ENCODE assay signal across 8 cellular contexts in the genomic region with DNA sequence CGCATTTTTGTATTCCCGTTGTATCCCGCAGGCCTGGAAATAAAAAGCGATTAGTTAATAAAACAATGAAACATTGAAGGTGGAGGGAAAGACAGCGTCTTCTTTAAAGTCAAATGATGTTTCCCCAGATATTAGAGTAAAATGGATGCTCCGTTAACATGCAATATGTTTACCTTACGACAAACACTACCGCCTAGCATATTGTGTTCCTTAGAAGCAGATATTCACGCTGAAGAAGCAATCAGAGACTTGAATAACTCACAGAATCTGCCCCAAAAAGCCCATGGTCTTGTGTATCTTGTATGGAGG. TPM values are rescaled to one million over a fixed set of nuclear protein-coding genes. Genes with fewer than 3 reads are reported as not detected.
DNase-seq lines count a peak whose midpoint lies in the region; ATAC-seq, FAIRE-seq and TF ChIP-seq lines count a peak whose summit lies in the region.

No MANE protein-coding gene starts in this region.

- H3K4me1 Mint-ChIP-seq in CD4-positive, alpha-beta T cell (ENCODE audit: low read depth): peaks cover 73% of the 10 kb centered on the region
- H3K4me1 Mint-ChIP-seq in effector memory CD8-positive, alpha-beta T cell (ENCODE audit: low read depth in 2 of 2): peaks cover 62 to 69% of the 10 kb centered on the region in 2 donors

- no peak for FAIRE-seq in HTR-8/SVneo (lab: Jason Lieb, UNC)

- no peaks in the 10 kb centered on the region for H3K27me3 Mint-ChIP-seq in CD4-positive, alpha-beta T cell
- H3K27me3 Mint-ChIP-seq in effector memory CD8-positive, alpha-beta T cell: no peaks in the 10 kb centered on the region

- no peak for ATAC-seq in CD4-positive, alpha-beta T cell (ENCODE audit: poor library complexity)
- ATAC-seq in effector memory CD8-positive, alpha-beta T cell (replicated peaks): no peak
- no peak for ATAC-seq in GM19035 (IDR thresholded peaks at IDR 0.05; ENCODE audit: unreplicated experiment)
- no peak for ATAC-seq in HG03139 (IDR thresholded peaks at IDR 0.05; ENCODE audit: unreplicated experiment)
- ATAC-seq in GM18858 (IDR thresholded peaks at IDR 0.05; ENCODE audit: unreplicated experiment): no peak

- H3K27ac Mint-ChIP-seq in CD4-positive, alpha-beta T cell: peak overlapping the region; percentile 97
- peak overlapping the region; percentile 97 to 99 for H3K27ac Mint-ChIP-seq in effector memory CD8-positive, alpha-beta T cell

- peaks cover 34% of the 10 kb centered on the region for H3K36me3 ChIP-seq in NT2/D1 (ENCODE audit: insufficient read depth, insufficient read length, low read length)
- peaks cover 27% of the 10 kb centered on the region for H3K36me3 ChIP-seq in neuron (ENCODE audit: insufficient read depth, low read length)

- H3K27me3 ChIP-seq in CD4-positive, alpha-beta T cell (ENCODE audit: control insufficient read depth, insufficient read depth, low read length): no peaks in the 10 kb centered on the region
- H3K27me3 ChIP-seq in NT2/D1 (ENCODE audit: insufficient read depth, insufficient read length) (no peaks in the 10 kb centered on the region), neuron (ENCODE audit: insufficient read depth, low read length) (no peaks in the 10 kb centered on the region)

- POLR2A ChIA-PET in CD4-positive, alpha-beta T cell (lab: Charles Lee): interaction anchor here (0.8 to 3.5 kb wide), 8 partner anchors 8 to 213 kb away, joined by 3 to 31 read pairs (median 10); a partner anchor contains a TSS

- H3K9ac ChIP-seq in NT2/D1 (ENCODE audit: insufficient read length, low read depth): peak overlapping the region; percentile 92

- H3K4me1 ChIP-seq in NT2/D1 (ENCODE audit: insufficient read depth, insufficient read length): peaks cover 8% of the 10 kb centered on the region
- peaks cover 12% of the 10 kb centered on the region for H3K4me1 ChIP-seq in neuron (ENCODE audit: insufficient read depth, low read length)

- no peaks in the 10 kb centered on the region for H3K9me3 ChIP-seq in CD4-positive, alpha-beta T cell (ENCODE audit: control insufficient read depth, low read length)
- H3K9me3 ChIP-seq in NT2/D1 (ENCODE audit: insufficient read depth, low read length) (no peaks in the 10 kb centered on the region), neuron (ENCODE audit: low read length) (no peaks in the 10 kb centered on the region)

- CTCF ChIA-PET in CD4-positive, alpha-beta T cell (lab: Charles Lee): interaction anchor here (1.9 to 2.3 kb wide), 4 partner anchors 9 to 48 kb away, joined by 4 to 18 read pairs (median 6); a partner anchor contains a TSS

- H3K4me3 ChIP-seq in NT2/D1 (ENCODE audit: insufficient read length, low read depth): peak overlapping the region; percentile 90
- H3K4me3 ChIP-seq in neuron (ENCODE audit: low read length): peak overlapping the region; percentile 66

- DNase-seq in CD4-positive, alpha-beta T cell: no peak
- DNase-seq in NT2/D1 (ENCODE audit: low read depth, low spot score) (no peak), HTR-8/SVneo (ENCODE audit: insufficient read length, low spot score) (no peak)
- no peak for DNase-seq in effector memory CD8-positive, alpha-beta T cell

- H3K36me3 Mint-ChIP-seq in CD4-positive, alpha-beta T cell (ENCODE audit: low read depth): peaks cover 44% of the 10 kb centered on the region
- peaks cover 36% of the 10 kb centered on the region for H3K36me3 Mint-ChIP-seq in effector memory CD8-positive, alpha-beta T cell (ENCODE audit: insufficient read depth)

- intact Hi-C loops in CD4-positive, alpha-beta T cell (cut with DNase I, micrococcal nuclease): loop anchor here in 1 of 2 experiments (2.0 to 5.0 kb wide), 2 partner anchors 15 to 44 kb away; a partner anchor contains a TSS

- TF ChIP-seq CTCF in CD4-positive, alpha-beta T cell (IDR thresholded peaks at IDR 0.05): no peak

- H2AFZ ChIP-seq in neuron (ENCODE audit: low read depth, low read length): peak overlapping the region; percentile 57

- H3K27ac ChIP-seq in CD4-positive, alpha-beta T cell (ENCODE audit: low read depth, low read length): peak overlapping the region; percentile 89

- H3K9me3 Mint-ChIP-seq in CD4-positive, alpha-beta T cell: no peaks in the 10 kb centered on the region
- no peaks in the 10 kb centered on the region for H3K9me3 Mint-ChIP-seq in effector memory CD8-positive, alpha-beta T cell

- peak overlapping the region; percentile 100 for H3K4me3 Mint-ChIP-seq in CD4-positive, alpha-beta T cell
- peak overlapping the region; percentile 96 for H3K4me3 Mint-ChIP-seq in effector memory CD8-positive, alpha-beta T cell

RNA-seq across cellular contexts. Expression of a gene that starts 0.6 kb away (rescaled TPM):
- 10 to 100 TPM; 40.8 to 44.3 TPM for total RNA-seq in CD4-positive, alpha-beta T cell

RNA-seq across cellular contexts. Expression of a gene that starts 11.7 kb away (rescaled TPM):
- total RNA-seq in CD4-positive, alpha-beta T cell: 10 to 100 TPM; 28.6 to 31.5 TPM

RNA-seq across cellular contexts. Expression of a gene that starts 18.6 kb away (rescaled TPM):
- 10 to 100 TPM; 44.4 to 45.6 TPM for total RNA-seq in CD4-positive, alpha-beta T cell

RNA-seq across cellular contexts. Expression of a gene that starts 21.0 kb away (rescaled TPM):
- under 1 TPM; 0.28 to 0.60 TPM for total RNA-seq in CD4-positive, alpha-beta T cell

RNA-seq across cellular contexts. Expression of a gene that starts 24.1 kb away (rescaled TPM):
- 10 to 100 TPM; 96.6 to 97.8 TPM for total RNA-seq in CD4-positive, alpha-beta T cell
